ENCODE assay signal across 18 cellular contexts in the genomic region with DNA sequence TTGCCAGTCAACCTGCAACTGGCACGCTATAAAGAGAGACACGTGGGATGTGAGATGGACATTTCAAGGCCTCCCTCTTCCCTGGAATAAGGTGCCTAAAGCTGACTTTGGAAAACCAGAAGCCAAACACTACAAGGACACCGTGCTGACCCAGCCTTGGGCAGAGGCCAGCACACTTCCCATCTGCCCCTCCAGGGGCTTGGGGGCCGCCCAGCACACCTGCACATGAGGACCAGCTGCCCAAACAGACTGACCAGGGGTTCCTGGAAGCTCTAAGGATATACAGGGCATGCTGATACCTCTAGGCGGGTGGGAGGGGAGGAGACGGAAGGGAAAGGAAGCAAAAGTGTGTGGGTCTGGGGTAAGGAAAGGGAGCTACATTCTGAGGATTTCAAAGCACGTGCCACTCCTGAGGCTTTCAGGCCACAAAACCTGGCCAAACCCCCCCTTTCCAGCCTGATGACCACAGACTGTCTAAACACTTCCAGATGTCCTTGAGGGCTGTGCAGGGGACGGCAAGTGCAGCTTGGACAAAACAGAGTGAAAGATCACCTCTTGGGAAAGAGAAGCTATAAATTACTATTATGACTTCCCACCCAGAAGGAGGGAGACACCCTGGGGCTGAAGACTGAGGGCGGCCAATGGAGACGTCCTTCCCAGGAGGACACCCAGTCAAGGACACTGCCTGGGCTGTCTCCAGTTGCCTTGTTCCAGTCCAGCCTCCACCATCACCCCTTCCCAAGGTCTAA. TPM values are rescaled to one million over a fixed set of nuclear protein-coding genes. Genes with fewer than 3 reads are reported as not detected.
DNase-seq lines count a peak whose midpoint lies in the region; ATAC-seq, FAIRE-seq and TF ChIP-seq lines count a peak whose summit lies in the region.
"Had no signal": no experiment of that assay in that cellular context is flagged by ENCODE, and none has a peak within 500 bp of the region (broad histone marks: within the 10 kb centered on the region; RNA-seq: fewer than 3 reads in every experiment).

No MANE protein-coding gene starts in this region.

- H3K36me3 ChIP-seq in esophagus squamous epithelium (no peaks in the 10 kb centered on the region), pancreas (no peaks in the 10 kb centered on the region)

- H3K9me3 ChIP-seq in esophagus squamous epithelium (no peaks in the 10 kb centered on the region), pancreas (no peaks in the 10 kb centered on the region)

- H3K27me3 ChIP-seq in esophagus squamous epithelium (no peaks in the 10 kb centered on the region), pancreas (no peaks in the 10 kb centered on the region)

- H3K27ac ChIP-seq in esophagus squamous epithelium (peak overlapping the region; percentile 18 to 86 (median 74)), pancreas (peak overlapping the region in 2 of 4 donors; percentile 2 to 28)

- DNase-seq in AG20443 (ENCODE audit: low spot score) (peak; percentile 71), NCI-H2029 treated with DMSO at 0.1 percent for 48 hours (lab: John Stamatoyannopoulos, UW) (peak; percentile 64), esophagus squamous epithelium (lab: John Stamatoyannopoulos, UW) (no peak), pancreas (no peak), epidermal melanocyte (ENCODE audit: insufficient read length, low spot score) (no peak), NAMALWA (ENCODE audit: low spot score) (no peak)
- no peak for DNase-seq in NK-92 treated with Interleukin-12 subunit alpha and Interleukin-12 subunit beta, amount 100 ng/mL, for 24 hours (lab: John Stamatoyannopoulos, UW)
- DNase-seq in activated T-cell treated with anti-CD3 and anti-CD28 coated beads, Interleukin-2, amount 50 U/mL, for 48 hours: no peak
- DNase-seq: activated CD8-positive, alpha-beta memory T cell treated with anti-CD3 and anti-CD28 coated beads, Interleukin-2, amount 50 U/mL, for 48 hours; activated naive CD8-positive, alpha-beta T cell treated with anti-CD3 and anti-CD28 coated beads, Interleukin-2, amount 10 ng/mL, durations not matched to agents 7 days and 5 days; DMS79; mesendoderm; NCI-H2171 treated with DMSO at 0.1 percent for 48 hours; occipital lobe; stimulated activated CD4-positive, alpha-beta T cell treated with anti-CD3 and anti-CD28 coated beads, Interleukin-15, amount 100 ng/mL, for 24 hours had no signal

- FAIRE-seq in pancreas (lab: Jason Lieb, UNC): no peak
- FAIRE-seq: GM12891 had no signal

- H3K4me1 ChIP-seq in esophagus squamous epithelium (peaks cover 0 to 80% (median 12%) of the 10 kb centered on the region in 3 donors), pancreas (peaks cover 0 to 13% (median 0%) of the 10 kb centered on the region in 3 donors)

- ATAC-seq in pancreas: peak in 3 of 4 donors; percentile 13 to 19 (median 13)
- ATAC-seq: esophagus mucosa, WTC11 had no signal

- intact Hi-C loops in esophagus squamous epithelium (cut with DNase I) (no loop called here), pancreas (cut with DNase I) (no loop called here)

- H3K4me3 ChIP-seq in esophagus squamous epithelium (no peak overlapping the region), pancreas (no peak overlapping the region)

- TF ChIP-seq CTCF in esophagus squamous epithelium (IDR thresholded peaks at IDR 0.05) (no peak), pancreas (IDR thresholded peaks at IDR 0.05) (no peak)

- TF ChIP-seq POLR2A in esophagus squamous epithelium (IDR thresholded peaks at IDR 0.05): no peak

- WGBS in esophagus squamous epithelium, 2 donors: 62 to 71% methylated on average over 4 to 6 of the region's 10 CpGs
- WGBS in pancreas, 2 donors: 34 to 44% methylated on average over 10 of the region's 10 CpGs

RNA-seq across cellular contexts. Expression of a gene that starts 57.9 kb away (rescaled TPM):
- total RNA-seq in esophagus squamous epithelium (10 to 100 TPM in 1 of 4 donors, 1 to 10 TPM in 2, under 1 TPM in 1; 0.72 to 17.4 (median 5.3) TPM), pancreas (10 to 100 TPM in 4 of 6 donors, 1 to 10 TPM in 2; 6.0 to 13.4 (median 10.2) TPM)
- polyA plus RNA-seq in pancreas: 1 to 10 TPM; 9.1 TPM
- total RNA-seq: activated naive CD8-positive, alpha-beta T cell treated with anti-CD3 and anti-CD28 coated beads, Interleukin-2, amount 10 ng/mL, durations not matched to agents 7 days and 5 days had no signal

Comparison
In these comparisons a context has a peak if more than half of its experiments do, and no peak if none do; other contexts are left out.
1. DNase-seq: peak in AG20443 (single experiment) and NCI-H2029 treated with DMSO at 0.1 percent for 48 hours (single experiment); none in esophagus squamous epithelium (single experiment), pancreas (0 of 6), NK-92 treated with Interleukin-12 subunit alpha and Interleukin-12 subunit beta, amount 100 ng/mL, for 24 hours (single experiment), epidermal melanocyte (single experiment), activated T-cell treated with anti-CD3 and anti-CD28 coated beads, Interleukin-2, amount 50 U/mL, for 48 hours (0 of 2) and NAMALWA (single experiment).